Comparison of ENCODE assay signal across 25 cellular contexts in genomic region chrX:133417364-133417763, GRCh38. TPM values are rescaled to one million over a fixed set of nuclear protein-coding genes. Genes with fewer than 3 reads are reported as not detected.
A peak's percentile ranks its signal among the peaks of the same experiment; 100 is the strongest.
DNase-seq lines count a peak whose midpoint lies in the region; ATAC-seq, FAIRE-seq and TF ChIP-seq lines count a peak whose summit lies in the region.
"Had no signal": no experiment of that assay in that cellular context is flagged by ENCODE, and none has a peak within 500 bp of the region (broad histone marks: within the 10 kb centered on the region; RNA-seq: fewer than 3 reads in every experiment).

No MANE protein-coding gene starts in this region.

- H3K36me3 ChIP-seq in bronchial epithelial cell (ENCODE audit: control insufficient read depth, insufficient read depth, low read length) (no peaks in the 10 kb centered on the region), iPS-20b (ENCODE audit: insufficient read depth, low read depth, low read length) (peaks cover 8% of the 10 kb centered on the region; the same call in 1 of the 2 replicates)

- H3K56ac ChIP-seq in H9 (ENCODE audit: insufficient read length, low read depth, low read length): no peak overlapping the region

- H3K23ac ChIP-seq in H9 (ENCODE audit: insufficient read length, low read depth, low read length): no peak overlapping the region

- H3K4me1 ChIP-seq in H9 (ENCODE audit: insufficient read depth, low read length) (peaks cover 14% of the 10 kb centered on the region; the same call in 1 of the 2 replicates), iPS-20b (ENCODE audit: insufficient read depth, low read length) (peaks cover 12% of the 10 kb centered on the region)

- H3K9me3 ChIP-seq in H9 (ENCODE audit: control insufficient read depth, low read depth, low read length): no peaks in the 10 kb centered on the region
- H3K9me3 ChIP-seq in iPS-20b (ENCODE audit: insufficient read depth, low read depth, low read length): no peaks in the 10 kb centered on the region

- H3K27ac Mint-ChIP-seq in H9 (peak overlapping the region in 1 of 3 experiments; percentile 21; a peak in 1 of 7 replicates), type B pancreatic cell (no peak overlapping the region)
- H3K27ac Mint-ChIP-seq: B cell; CD8-positive, alpha-beta memory T cell had no signal

- DNase-seq in H9 (no peak), bronchial epithelial cell (ENCODE audit: low read depth) (peak; percentile 21), type B pancreatic cell (ENCODE audit: extremely low spot score, unreplicated experiment) (no peak), NCI-H187 treated with DMSO at 0.1 percent for 48 hours (lab: John Stamatoyannopoulos, UW) (no peak), T-helper 2 cell (no peak)
- DNase-seq: Calu3; CD8-positive, alpha-beta memory T cell; GOT3; Kasumi-1; NCI-H1092 treated with DMSO at 0.1 percent for 48 hours; NCI-H1436; NCI-H187; NCI-H2107; NCI-H446; NCI-H524 treated with DMSO at 0.1 percent for 48 hours; NCI-H774; SIG-M5; SW 1271 had no signal

- H4K5ac ChIP-seq in H9 (ENCODE audit: insufficient read length, low read depth, low read length): no peak overlapping the region

- H3K4me3 ChIP-seq in bronchial epithelial cell (ENCODE audit: low read depth, low read length) (no peak overlapping the region), iPS-20b (ENCODE audit: low read length) (peak overlapping the region; percentile 5; the same call in 1 of the 2 replicates)
- H3K4me3 ChIP-seq: K562, SK-N-MC had no signal

- H2BK120ac ChIP-seq in H9 (ENCODE audit: low read depth, low read length, poor library complexity, severe bottlenecking): no peak overlapping the region

- H3K18ac ChIP-seq in H9 (ENCODE audit: insufficient read length, low read depth, low read length): no peak overlapping the region

- ATAC-seq in GM19351 (IDR thresholded peaks at IDR 0.05; ENCODE audit: unreplicated experiment): no peak
- ATAC-seq: K562 had no signal

- no peak overlapping the region for H2BK12ac ChIP-seq in H9 (ENCODE audit: insufficient read length, low read depth, low read length)

- H3K4ac ChIP-seq in H9 (ENCODE audit: low read depth, low read length): no peak overlapping the region

- WGBS in H9 (ENCODE audit: extremely low coverage, insufficient read length, low lambda C conversion rate): no CpG with 5 or more reads among the region's 6 CpGs

- H2AK5ac ChIP-seq in H9 (ENCODE audit: insufficient read length, low read length): no peak overlapping the region

- FAIRE-seq in bronchial epithelial cell (lab: Jason Lieb, UNC): no peak
- FAIRE-seq: K562, RCC 7860 had no signal

- H3K23me2 ChIP-seq in H9 (ENCODE audit: insufficient read length, low read depth, low read length, poor library complexity, severe bottlenecking): peaks cover 29% of the 10 kb centered on the region

- H2BK20ac ChIP-seq in H9 (ENCODE audit: low read depth, low read length, poor library complexity, severe bottlenecking): no peak overlapping the region

- H4K20me1 ChIP-seq in H9 (ENCODE audit: control insufficient read depth, insufficient read depth, insufficient read length): peaks cover 2% of the 10 kb centered on the region

- no peak overlapping the region for H3K27ac ChIP-seq in H9 (ENCODE audit: insufficient read length, low read depth, low read length)
- H3K27ac ChIP-seq in iPS-20b (ENCODE audit: low read length): no peak overlapping the region
- H3K27ac ChIP-seq: C4-2B, SK-N-MC had no signal

- no peak overlapping the region for H4K8ac ChIP-seq in H9 (replicated peaks; ENCODE audit: insufficient read length, low read depth, low read length)

- peaks cover 29% of the 10 kb centered on the region for H3K79me2 ChIP-seq in H9 (ENCODE audit: insufficient read depth, low read length)

- H3K27me3 Mint-ChIP-seq in H9 (ENCODE audit: low read depth): peaks cover 5% of the 10 kb centered on the region
- H3K27me3 Mint-ChIP-seq in type B pancreatic cell: peaks cover 58% of the 10 kb centered on the region

- H3K4me1 Mint-ChIP-seq in H9 (peaks cover 42 to 50% of the 10 kb centered on the region in 2 experiments), type B pancreatic cell (ENCODE audit: unreplicated experiment) (peaks cover 16% of the 10 kb centered on the region)

- H3K27me3 ChIP-seq in H9 (ENCODE audit: insufficient read depth, low read length) (no peaks in the 10 kb centered on the region), bronchial epithelial cell (ENCODE audit: control insufficient read depth, insufficient read depth, low read length) (no peaks in the 10 kb centered on the region), iPS-20b (ENCODE audit: insufficient read depth, low read length) (peaks cover 11% of the 10 kb centered on the region; the same call in 1 of the 2 replicates)

- H3T11ph ChIP-seq in H9 (ENCODE audit: low read length): no peak overlapping the region

- no peak overlapping the region for H3K9ac ChIP-seq in H9 (ENCODE audit: extremely low read depth, insufficient read length, low read length)
- no peak overlapping the region for H3K9ac ChIP-seq in iPS-20b (ENCODE audit: low read depth, low read length)

- peak overlapping the region; percentile 99 for H3K4me2 ChIP-seq in H9 (ENCODE audit: insufficient read depth, insufficient read length, low read length)

- H2BK5ac ChIP-seq in H9 (ENCODE audit: insufficient read length, low read length): no peak overlapping the region

- H3K79me1 ChIP-seq in H9 (ENCODE audit: insufficient read depth, low read depth, low read length, poor library complexity, severe bottlenecking): no peaks in the 10 kb centered on the region

- no peak overlapping the region for H2AFZ ChIP-seq in H9 (ENCODE audit: low read length)

- H3K36me3 Mint-ChIP-seq in H9 (ENCODE audit: insufficient read depth in 1 of 3, low read depth in 3 of 3) (peaks cover 17 to 18% (median 17%) of the 10 kb centered on the region in 3 experiments), type B pancreatic cell (no peaks in the 10 kb centered on the region)
- H3K36me3 Mint-ChIP-seq: CD8-positive, alpha-beta memory T cell had no signal

- TF ChIP-seq CTCF in H9 (conservative IDR thresholded peaks at IDR 0.05) (no peak), bronchial epithelial cell (IDR thresholded peaks at IDR 0.05; ENCODE audit: insufficient read depth, low read length, severe bottlenecking) (no peak), type B pancreatic cell (conservative IDR thresholded peaks at IDR 0.05) (no peak)

- H3K9me3 Mint-ChIP-seq in H9: peaks cover 0 to 3% of the 10 kb centered on the region in 2 experiments; a peak in 4 of 5 replicates
- no peaks in the 10 kb centered on the region for H3K9me3 Mint-ChIP-seq in type B pancreatic cell

- H3K4me3 Mint-ChIP-seq in H9 (peak overlapping the region; percentile 87 to 98), type B pancreatic cell (peak overlapping the region; percentile 66)
- H3K4me3 Mint-ChIP-seq: CD8-positive, alpha-beta memory T cell had no signal

- H3K14ac ChIP-seq in H9 (ENCODE audit: insufficient read depth, low read length): no peak overlapping the region

- no peak overlapping the region for H4K91ac ChIP-seq in H9 (ENCODE audit: insufficient read length, low read depth, low read length)

- no peak overlapping the region for H2BK15ac ChIP-seq in H9 (ENCODE audit: low read depth, low read length)

RNA-seq across cellular contexts. Expression of gene GPC4, which starts 2.1 kb away (rescaled TPM):
- total RNA-seq in H9 (2021) (416 and 418 TPM in 2 replicates), bronchial epithelial cell (0.26 and 0.64 TPM in 2 replicates), type B pancreatic cell (ENCODE audit: low replicate concordance) (20.9 and 69.0 TPM in 2 replicates)
- total RNA-seq: CD8-positive, alpha-beta memory T cell had no signal

Comparison
In these comparisons a context has a peak if more than half of its experiments do, and no peak if none do; other contexts are left out.
1. RNA of gene GPC4, which starts 2.1 kb away (total RNA-seq): 416 to 418 TPM in H9 and 20.9 to 69.0 TPM in type B pancreatic cell; 0.26 to 0.64 TPM in bronchial epithelial cell; every median in the first group is over 10 times any median in the second.